Comparison of ENCODE assay signal across 14 cellular contexts in genomic region chr1:75079535-75080290, GRCh38. TPM values are rescaled to one million over a fixed set of nuclear protein-coding genes. Genes with fewer than 3 reads are reported as not detected.
DNase-seq lines count a peak whose midpoint lies in the region; ATAC-seq and TF ChIP-seq lines count a peak whose summit lies in the region.
"Had no signal": no experiment of that assay in that cellular context is flagged by ENCODE, and none has a peak within 500 bp of the region (broad histone marks: within the 10 kb centered on the region; RNA-seq: fewer than 3 reads in every experiment).

No MANE protein-coding gene starts in this region.

- DNase-seq in DMS53 (lab: John Stamatoyannopoulos, UW) (peak; percentile 90), NCI-H1436 (lab: John Stamatoyannopoulos, UW) (peak; percentile 42), fibroblast of gingiva (ENCODE audit: low read depth) (peak; percentile 83), right atrium auricular region (ENCODE audit: low spot score) (no peak), mucosa of descending colon (no peak), NCI-H2196 (lab: John Stamatoyannopoulos, UW; ENCODE audit: unreplicated experiment) (no peak), NCI-H1930 (lab: John Stamatoyannopoulos, UW) (no peak)
- DNase-seq: activated naive CD8-positive, alpha-beta T cell treated with anti-CD3 and anti-CD28 coated beads for 36 hours; erythroblast; Karpas-422; NCI-H226; nephron progenitor cell; Right ventricle myocardium superior had no signal

- no peaks in the 10 kb centered on the region for H3K36me3 ChIP-seq in OCI-LY3 (replicated peaks; ENCODE audit: low read depth, low read length)
- no peaks in the 10 kb centered on the region for H3K36me3 ChIP-seq in right atrium auricular region
- H3K36me3 ChIP-seq in mucosa of descending colon (ENCODE audit: low read depth), result no peaks in the 10 kb centered on the region

- intact Hi-C loops in mucosa of descending colon (cut with DNase I, micrococcal nuclease), result no loop called here

- no peak for ATAC-seq in mucosa of descending colon

- TF ChIP-seq CTCF in OCI-LY3 (IDR thresholded peaks at IDR 0.05; ENCODE audit: low read depth, low read length) (no peak), right atrium auricular region (IDR thresholded peaks at IDR 0.05) (no peak), mucosa of descending colon (IDR thresholded peaks at IDR 0.05) (no peak)

- no peaks in the 10 kb centered on the region for H4K20me1 ChIP-seq in OCI-LY3 (ENCODE audit: insufficient read depth, low read length)

- H3K27me3 ChIP-seq in OCI-LY3 (ENCODE audit: low read depth, low read length), result no peaks in the 10 kb centered on the region
- H3K27me3 ChIP-seq in right atrium auricular region, result no peaks in the 10 kb centered on the region

- no peak overlapping the region for H3K4me2 ChIP-seq in OCI-LY3 (ENCODE audit: low read length)

- H3K4me3 ChIP-seq in OCI-LY3 (ENCODE audit: low read length) (no peak overlapping the region), right atrium auricular region (no peak overlapping the region), mucosa of descending colon (no peak overlapping the region)

- H3K9me3 ChIP-seq in OCI-LY3 (ENCODE audit: insufficient read depth, low read length) (no peaks in the 10 kb centered on the region), right atrium auricular region (no peaks in the 10 kb centered on the region), mucosa of descending colon (no peaks in the 10 kb centered on the region)

- no peaks in the 10 kb centered on the region; the same call in 1 of the 2 replicates for H3K4me1 ChIP-seq in OCI-LY3 (ENCODE audit: low read length)
- H3K4me1 ChIP-seq in right atrium auricular region, result no peaks in the 10 kb centered on the region
- H3K4me1 ChIP-seq in mucosa of descending colon (ENCODE audit: low read depth), result no peaks in the 10 kb centered on the region

- H3K27ac ChIP-seq in OCI-LY3 (ENCODE audit: low read length) (no peak overlapping the region), right atrium auricular region (no peak overlapping the region)

- no peaks in the 10 kb centered on the region for H3K79me2 ChIP-seq in OCI-LY3 (ENCODE audit: low read length)

- no peak overlapping the region for H3K9ac ChIP-seq in OCI-LY3 (ENCODE audit: low read length)

- 0 out of 2 replicates have a peak overlapping the region, but pooled peaks have one; percentile 21 for H2AFZ ChIP-seq in OCI-LY3 (ENCODE audit: low read depth, low read length)

RNA-seq across cellular contexts. Expression of gene LHX8, which starts 54.5 kb away (rescaled TPM):
- not detected for total RNA-seq in right atrium auricular region
- total RNA-seq in mucosa of descending colon, result not detected
- total RNA-seq: activated naive CD8-positive, alpha-beta T cell treated with anti-CD3 and anti-CD28 coated beads for 36 hours; Right ventricle myocardium superior had no signal

Comparison
In these comparisons a context has a peak if more than half of its experiments do, and no peak if none do; other contexts are left out.
1. DNase-seq: peak in DMS53 (single experiment), NCI-H1436 (single experiment) and fibroblast of gingiva (single experiment); none in right atrium auricular region (single experiment), mucosa of descending colon (0 of 3), NCI-H2196 (single experiment) and NCI-H1930 (0 of 2).